2 cellular contexts compared by ENCODE assay signal in genomic region chr5:67033893-67034605, GRCh38.
TF ChIP-seq lines count a peak whose summit lies in the region.

No MANE protein-coding gene starts in this region.

TF ChIP-seq in HepG2, 621 proteins besides CTCF, POLR2A, EP300 and RAD21 (continues in another document):
- TF ChIP-seq, protein P1, sequence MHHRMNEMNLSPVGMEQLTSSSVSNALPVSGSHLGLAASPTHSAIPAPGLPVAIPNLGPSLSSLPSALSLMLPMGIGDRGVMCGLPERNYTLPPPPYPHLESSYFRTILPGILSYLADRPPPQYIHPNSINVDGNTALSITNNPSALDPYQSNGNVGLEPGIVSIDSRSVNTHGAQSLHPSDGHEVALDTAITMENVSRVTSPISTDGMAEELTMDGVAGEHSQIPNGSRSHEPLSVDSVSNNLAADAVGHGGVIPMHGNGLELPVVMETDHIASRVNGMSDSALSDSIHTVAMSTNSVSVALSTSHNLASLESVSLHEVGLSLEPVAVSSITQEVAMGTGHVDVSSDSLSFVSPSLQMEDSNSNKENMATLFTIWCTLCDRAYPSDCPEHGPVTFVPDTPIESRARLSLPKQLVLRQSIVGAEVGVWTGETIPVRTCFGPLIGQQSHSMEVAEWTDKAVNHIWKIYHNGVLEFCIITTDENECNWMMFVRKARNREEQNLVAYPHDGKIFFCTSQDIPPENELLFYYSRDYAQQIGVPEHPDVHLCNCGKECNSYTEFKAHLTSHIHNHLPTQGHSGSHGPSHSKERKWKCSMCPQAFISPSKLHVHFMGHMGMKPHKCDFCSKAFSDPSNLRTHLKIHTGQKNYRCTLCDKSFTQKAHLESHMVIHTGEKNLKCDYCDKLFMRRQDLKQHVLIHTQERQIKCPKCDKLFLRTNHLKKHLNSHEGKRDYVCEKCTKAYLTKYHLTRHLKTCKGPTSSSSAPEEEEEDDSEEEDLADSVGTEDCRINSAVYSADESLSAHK (CRISPR knock-in tag; IDR thresholded peaks at IDR 0.05; ENCODE audit: borderline replicate concordance): no peak
- TF ChIP-seq, protein P2, sequence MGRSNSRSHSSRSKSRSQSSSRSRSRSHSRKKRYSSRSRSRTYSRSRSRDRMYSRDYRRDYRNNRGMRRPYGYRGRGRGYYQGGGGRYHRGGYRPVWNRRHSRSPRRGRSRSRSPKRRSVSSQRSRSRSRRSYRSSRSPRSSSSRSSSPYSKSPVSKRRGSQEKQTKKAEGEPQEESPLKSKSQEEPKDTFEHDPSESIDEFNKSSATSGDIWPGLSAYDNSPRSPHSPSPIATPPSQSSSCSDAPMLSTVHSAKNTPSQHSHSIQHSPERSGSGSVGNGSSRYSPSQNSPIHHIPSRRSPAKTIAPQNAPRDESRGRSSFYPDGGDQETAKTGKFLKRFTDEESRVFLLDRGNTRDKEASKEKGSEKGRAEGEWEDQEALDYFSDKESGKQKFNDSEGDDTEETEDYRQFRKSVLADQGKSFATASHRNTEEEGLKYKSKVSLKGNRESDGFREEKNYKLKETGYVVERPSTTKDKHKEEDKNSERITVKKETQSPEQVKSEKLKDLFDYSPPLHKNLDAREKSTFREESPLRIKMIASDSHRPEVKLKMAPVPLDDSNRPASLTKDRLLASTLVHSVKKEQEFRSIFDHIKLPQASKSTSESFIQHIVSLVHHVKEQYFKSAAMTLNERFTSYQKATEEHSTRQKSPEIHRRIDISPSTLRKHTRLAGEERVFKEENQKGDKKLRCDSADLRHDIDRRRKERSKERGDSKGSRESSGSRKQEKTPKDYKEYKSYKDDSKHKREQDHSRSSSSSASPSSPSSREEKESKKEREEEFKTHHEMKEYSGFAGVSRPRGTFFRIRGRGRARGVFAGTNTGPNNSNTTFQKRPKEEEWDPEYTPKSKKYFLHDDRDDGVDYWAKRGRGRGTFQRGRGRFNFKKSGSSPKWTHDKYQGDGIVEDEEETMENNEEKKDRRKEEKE (IDR thresholded peaks at IDR 0.05): no peak
- TF ChIP-seq PHF5A (CRISPR knock-in tag; IDR thresholded peaks at IDR 0.05; ENCODE audit: low read depth, unreplicated experiment) (no peak), SIX4 (CRISPR knock-in tag; IDR thresholded peaks at IDR 0.05) (no peak), ATAD3A (CRISPR knock-in tag; IDR thresholded peaks at IDR 0.05) (no peak), REL (CRISPR knock-in tag; conservative IDR thresholded peaks at IDR 0.05) (no peak), HNF4A (CRISPR knock-in tag; IDR thresholded peaks at IDR 0.05) (peak; percentile 50), ATF7 (IDR thresholded peaks at IDR 0.05) (no peak), ATF7 (CRISPR knock-in tag; IDR thresholded peaks at IDR 0.05) (no peak), SRSF1 (optimal IDR thresholded peaks at IDR 0.05; ENCODE audit: low read depth, low read length) (no peak), ZNF136 (CRISPR knock-in tag; IDR thresholded peaks at IDR 0.05; ENCODE audit: low read depth) (no peak), PAX8 (CRISPR knock-in tag; IDR thresholded peaks at IDR 0.05; ENCODE audit: borderline replicate concordance) (no peak), PBX3 (CRISPR knock-in tag; IDR thresholded peaks at IDR 0.05; ENCODE audit: borderline replicate concordance) (no peak), ZFYVE20 (CRISPR knock-in tag; IDR thresholded peaks at IDR 0.05; ENCODE audit: borderline replicate concordance, low read depth) (no peak), ZBTB1 (CRISPR knock-in tag; IDR thresholded peaks at IDR 0.05; ENCODE audit: borderline replicate concordance) (no peak), ZNF317 (CRISPR knock-in tag; IDR thresholded peaks at IDR 0.05) (peak; percentile 93), SOX6 (IDR thresholded peaks at IDR 0.05) (no peak), SOX6 (CRISPR knock-in tag; IDR thresholded peaks at IDR 0.05) (peak; percentile 27; the same call in 1 of the 2 replicates), POGZ (CRISPR knock-in tag; IDR thresholded peaks at IDR 0.05) (no peak), ZNF7 (CRISPR knock-in tag; IDR thresholded peaks at IDR 0.05) (no peak)
- TF ChIP-seq, protein P3, sequence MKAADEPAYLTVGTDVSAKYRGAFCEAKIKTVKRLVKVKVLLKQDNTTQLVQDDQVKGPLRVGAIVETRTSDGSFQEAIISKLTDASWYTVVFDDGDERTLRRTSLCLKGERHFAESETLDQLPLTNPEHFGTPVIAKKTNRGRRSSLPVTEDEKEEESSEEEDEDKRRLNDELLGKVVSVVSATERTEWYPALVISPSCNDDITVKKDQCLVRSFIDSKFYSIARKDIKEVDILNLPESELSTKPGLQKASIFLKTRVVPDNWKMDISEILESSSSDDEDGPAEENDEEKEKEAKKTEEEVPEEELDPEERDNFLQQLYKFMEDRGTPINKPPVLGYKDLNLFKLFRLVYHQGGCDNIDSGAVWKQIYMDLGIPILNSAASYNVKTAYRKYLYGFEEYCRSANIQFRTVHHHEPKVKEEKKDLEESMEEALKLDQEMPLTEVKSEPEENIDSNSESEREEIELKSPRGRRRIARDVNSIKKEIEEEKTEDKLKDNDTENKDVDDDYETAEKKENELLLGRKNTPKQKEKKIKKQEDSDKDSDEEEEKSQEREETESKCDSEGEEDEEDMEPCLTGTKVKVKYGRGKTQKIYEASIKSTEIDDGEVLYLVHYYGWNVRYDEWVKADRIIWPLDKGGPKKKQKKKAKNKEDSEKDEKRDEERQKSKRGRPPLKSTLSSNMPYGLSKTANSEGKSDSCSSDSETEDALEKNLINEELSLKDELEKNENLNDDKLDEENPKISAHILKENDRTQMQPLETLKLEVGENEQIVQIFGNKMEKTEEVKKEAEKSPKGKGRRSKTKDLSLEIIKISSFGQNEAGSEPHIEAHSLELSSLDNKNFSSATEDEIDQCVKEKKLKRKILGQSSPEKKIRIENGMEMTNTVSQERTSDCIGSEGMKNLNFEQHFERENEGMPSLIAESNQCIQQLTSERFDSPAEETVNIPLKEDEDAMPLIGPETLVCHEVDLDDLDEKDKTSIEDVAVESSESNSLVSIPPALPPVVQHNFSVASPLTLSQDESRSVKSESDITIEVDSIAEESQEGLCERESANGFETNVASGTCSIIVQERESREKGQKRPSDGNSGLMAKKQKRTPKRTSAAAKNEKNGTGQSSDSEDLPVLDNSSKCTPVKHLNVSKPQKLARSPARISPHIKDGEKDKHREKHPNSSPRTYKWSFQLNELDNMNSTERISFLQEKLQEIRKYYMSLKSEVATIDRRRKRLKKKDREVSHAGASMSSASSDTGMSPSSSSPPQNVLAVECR (CRISPR knock-in tag; IDR thresholded peaks at IDR 0.05; ENCODE audit: borderline replicate concordance): no peak

TF ChIP-seq in SK-N-SH treated with all-trans-retinoic acid at 6 μM for 48 hours, 23 proteins besides CTCF, POLR2A, EP300 and RAD21 (continued from another document):
- no peak for TF ChIP-seq ZNF565 (CRISPR knock-in tag; conservative IDR thresholded peaks at IDR 0.05; ENCODE audit: low read depth)
- TF ChIP-seq, protein P4, sequence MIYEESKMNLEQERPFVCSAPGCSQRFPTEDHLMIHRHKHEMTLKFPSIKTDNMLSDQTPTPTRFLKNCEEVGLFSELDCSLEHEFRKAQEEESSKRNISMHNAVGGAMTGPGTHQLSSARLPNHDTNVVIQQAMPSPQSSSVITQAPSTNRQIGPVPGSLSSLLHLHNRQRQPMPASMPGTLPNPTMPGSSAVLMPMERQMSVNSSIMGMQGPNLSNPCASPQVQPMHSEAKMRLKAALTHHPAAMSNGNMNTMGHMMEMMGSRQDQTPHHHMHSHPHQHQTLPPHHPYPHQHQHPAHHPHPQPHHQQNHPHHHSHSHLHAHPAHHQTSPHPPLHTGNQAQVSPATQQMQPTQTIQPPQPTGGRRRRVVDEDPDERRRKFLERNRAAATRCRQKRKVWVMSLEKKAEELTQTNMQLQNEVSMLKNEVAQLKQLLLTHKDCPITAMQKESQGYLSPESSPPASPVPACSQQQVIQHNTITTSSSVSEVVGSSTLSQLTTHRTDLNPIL (CRISPR knock-in tag; IDR thresholded peaks at IDR 0.05; ENCODE audit: low read depth): no peak
- no peak for TF ChIP-seq ZC3H10 (CRISPR knock-in tag; IDR thresholded peaks at IDR 0.05)
- no peak for TF ChIP-seq TSHZ2 (CRISPR knock-in tag; IDR thresholded peaks at IDR 0.05)
- no peak for TF ChIP-seq RARB (CRISPR knock-in tag; IDR thresholded peaks at IDR 0.05)
- no peak for TF ChIP-seq ZNF70 (CRISPR knock-in tag; IDR thresholded peaks at IDR 0.05)
